In genomic region chr1:92961896-92962752, GRCh38 we compare ENCODE assay signal across 1 cellular context.
TF ChIP-seq lines count a peak whose summit lies in the region.

No MANE protein-coding gene starts in this region.

TF ChIP-seq in WTC11, 78 proteins besides CTCF, POLR2A, EP300 and RAD21 (continued from another document and continues in another):
- 0 out of 2 replicates have a peak, but pooled peaks have one; percentile 14 for TF ChIP-seq MYBL2 (CRISPR knock-in tag; IDR thresholded peaks at IDR 0.05)
- TF ChIP-seq ZNF425 (CRISPR knock-in tag; conservative IDR thresholded peaks at IDR 0.05) = no peak
- TF ChIP-seq ATF1 (CRISPR knock-in tag; IDR thresholded peaks at IDR 0.05) = no peak
- no peak for TF ChIP-seq ELF4 (CRISPR knock-in tag; IDR thresholded peaks at IDR 0.05; ENCODE audit: low read depth)
- TF ChIP-seq FOXJ3 (CRISPR knock-in tag; IDR thresholded peaks at IDR 0.05; ENCODE audit: borderline replicate concordance) = no peak
- TF ChIP-seq, protein P1, sequence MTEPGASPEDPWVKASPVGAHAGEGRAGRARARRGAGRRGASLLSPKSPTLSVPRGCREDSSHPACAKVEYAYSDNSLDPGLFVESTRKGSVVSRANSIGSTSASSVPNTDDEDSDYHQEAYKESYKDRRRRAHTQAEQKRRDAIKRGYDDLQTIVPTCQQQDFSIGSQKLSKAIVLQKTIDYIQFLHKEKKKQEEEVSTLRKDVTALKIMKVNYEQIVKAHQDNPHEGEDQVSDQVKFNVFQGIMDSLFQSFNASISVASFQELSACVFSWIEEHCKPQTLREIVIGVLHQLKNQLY (CRISPR knock-in tag; IDR thresholded peaks at IDR 0.05) = no peak
- TF ChIP-seq STAT6 (CRISPR knock-in tag; conservative IDR thresholded peaks at IDR 0.05; ENCODE audit: low read depth) = no peak
- no peak for TF ChIP-seq NFATC4 (CRISPR knock-in tag; IDR thresholded peaks at IDR 0.05)
- TF ChIP-seq NR3C1 (CRISPR knock-in tag; conservative IDR thresholded peaks at IDR 0.05; ENCODE audit: low read depth) = no peak
- no peak for TF ChIP-seq ERG (CRISPR knock-in tag; IDR thresholded peaks at IDR 0.05)
- no peak for TF ChIP-seq HMGA2 (CRISPR knock-in tag; IDR thresholded peaks at IDR 0.05)
- TF ChIP-seq ZNF416 (CRISPR knock-in tag; IDR thresholded peaks at IDR 0.05) = no peak
- TF ChIP-seq, protein P2, sequence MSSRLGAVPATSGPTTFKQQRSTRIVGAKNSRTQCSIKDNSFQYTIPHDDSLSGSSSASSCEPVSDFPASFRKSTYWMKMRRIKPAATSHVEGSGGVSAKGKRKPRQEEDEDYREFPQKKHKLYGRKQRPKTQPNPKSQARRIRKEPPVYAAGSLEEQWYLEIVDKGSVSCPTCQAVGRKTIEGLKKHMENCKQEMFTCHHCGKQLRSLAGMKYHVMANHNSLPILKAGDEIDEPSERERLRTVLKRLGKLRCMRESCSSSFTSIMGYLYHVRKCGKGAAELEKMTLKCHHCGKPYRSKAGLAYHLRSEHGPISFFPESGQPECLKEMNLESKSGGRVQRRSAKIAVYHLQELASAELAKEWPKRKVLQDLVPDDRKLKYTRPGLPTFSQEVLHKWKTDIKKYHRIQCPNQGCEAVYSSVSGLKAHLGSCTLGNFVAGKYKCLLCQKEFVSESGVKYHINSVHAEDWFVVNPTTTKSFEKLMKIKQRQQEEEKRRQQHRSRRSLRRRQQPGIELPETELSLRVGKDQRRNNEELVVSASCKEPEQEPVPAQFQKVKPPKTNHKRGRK (CRISPR knock-in tag; IDR thresholded peaks at IDR 0.05; ENCODE audit: borderline replicate concordance) = no peak
- 0 out of 2 replicates have a peak, but pooled peaks have one; percentile 54 for TF ChIP-seq ZNF138 (CRISPR knock-in tag; conservative IDR thresholded peaks at IDR 0.05)
- TF ChIP-seq SOX15 (CRISPR knock-in tag; IDR thresholded peaks at IDR 0.05) = no peak
- TF ChIP-seq, protein P3, sequence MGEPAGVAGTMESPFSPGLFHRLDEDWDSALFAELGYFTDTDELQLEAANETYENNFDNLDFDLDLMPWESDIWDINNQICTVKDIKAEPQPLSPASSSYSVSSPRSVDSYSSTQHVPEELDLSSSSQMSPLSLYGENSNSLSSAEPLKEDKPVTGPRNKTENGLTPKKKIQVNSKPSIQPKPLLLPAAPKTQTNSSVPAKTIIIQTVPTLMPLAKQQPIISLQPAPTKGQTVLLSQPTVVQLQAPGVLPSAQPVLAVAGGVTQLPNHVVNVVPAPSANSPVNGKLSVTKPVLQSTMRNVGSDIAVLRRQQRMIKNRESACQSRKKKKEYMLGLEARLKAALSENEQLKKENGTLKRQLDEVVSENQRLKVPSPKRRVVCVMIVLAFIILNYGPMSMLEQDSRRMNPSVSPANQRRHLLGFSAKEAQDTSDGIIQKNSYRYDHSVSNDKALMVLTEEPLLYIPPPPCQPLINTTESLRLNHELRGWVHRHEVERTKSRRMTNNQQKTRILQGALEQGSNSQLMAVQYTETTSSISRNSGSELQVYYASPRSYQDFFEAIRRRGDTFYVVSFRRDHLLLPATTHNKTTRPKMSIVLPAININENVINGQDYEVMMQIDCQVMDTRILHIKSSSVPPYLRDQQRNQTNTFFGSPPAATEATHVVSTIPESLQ (CRISPR knock-in tag; IDR thresholded peaks at IDR 0.05) = no peak
- TF ChIP-seq, protein P4, sequence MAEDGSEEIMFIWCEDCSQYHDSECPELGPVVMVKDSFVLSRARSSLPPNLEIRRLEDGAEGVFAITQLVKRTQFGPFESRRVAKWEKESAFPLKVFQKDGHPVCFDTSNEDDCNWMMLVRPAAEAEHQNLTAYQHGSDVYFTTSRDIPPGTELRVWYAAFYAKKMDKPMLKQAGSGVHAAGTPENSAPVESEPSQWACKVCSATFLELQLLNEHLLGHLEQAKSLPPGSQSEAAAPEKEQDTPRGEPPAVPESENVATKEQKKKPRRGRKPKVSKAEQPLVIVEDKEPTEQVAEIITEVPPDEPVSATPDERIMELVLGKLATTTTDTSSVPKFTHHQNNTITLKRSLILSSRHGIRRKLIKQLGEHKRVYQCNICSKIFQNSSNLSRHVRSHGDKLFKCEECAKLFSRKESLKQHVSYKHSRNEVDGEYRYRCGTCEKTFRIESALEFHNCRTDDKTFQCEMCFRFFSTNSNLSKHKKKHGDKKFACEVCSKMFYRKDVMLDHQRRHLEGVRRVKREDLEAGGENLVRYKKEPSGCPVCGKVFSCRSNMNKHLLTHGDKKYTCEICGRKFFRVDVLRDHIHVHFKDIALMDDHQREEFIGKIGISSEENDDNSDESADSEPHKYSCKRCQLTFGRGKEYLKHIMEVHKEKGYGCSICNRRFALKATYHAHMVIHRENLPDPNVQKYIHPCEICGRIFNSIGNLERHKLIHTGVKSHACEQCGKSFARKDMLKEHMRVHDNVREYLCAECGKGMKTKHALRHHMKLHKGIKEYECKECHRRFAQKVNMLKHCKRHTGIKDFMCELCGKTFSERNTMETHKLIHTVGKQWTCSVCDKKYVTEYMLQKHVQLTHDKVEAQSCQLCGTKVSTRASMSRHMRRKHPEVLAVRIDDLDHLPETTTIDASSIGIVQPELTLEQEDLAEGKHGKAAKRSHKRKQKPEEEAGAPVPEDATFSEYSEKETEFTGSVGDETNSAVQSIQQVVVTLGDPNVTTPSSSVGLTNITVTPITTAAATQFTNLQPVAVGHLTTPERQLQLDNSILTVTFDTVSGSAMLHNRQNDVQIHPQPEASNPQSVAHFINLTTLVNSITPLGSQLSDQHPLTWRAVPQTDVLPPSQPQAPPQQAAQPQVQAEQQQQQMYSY (CRISPR knock-in tag; IDR thresholded peaks at IDR 0.05) = no peak; the same call in 1 of the 2 replicates
- TF ChIP-seq CREB1 (CRISPR knock-in tag; IDR thresholded peaks at IDR 0.05) = no peak
- TF ChIP-seq RORB (CRISPR knock-in tag; IDR thresholded peaks at IDR 0.05) = no peak
- no peak for TF ChIP-seq JAZF1 (CRISPR knock-in tag; IDR thresholded peaks at IDR 0.05)
- TF ChIP-seq, protein P5, sequence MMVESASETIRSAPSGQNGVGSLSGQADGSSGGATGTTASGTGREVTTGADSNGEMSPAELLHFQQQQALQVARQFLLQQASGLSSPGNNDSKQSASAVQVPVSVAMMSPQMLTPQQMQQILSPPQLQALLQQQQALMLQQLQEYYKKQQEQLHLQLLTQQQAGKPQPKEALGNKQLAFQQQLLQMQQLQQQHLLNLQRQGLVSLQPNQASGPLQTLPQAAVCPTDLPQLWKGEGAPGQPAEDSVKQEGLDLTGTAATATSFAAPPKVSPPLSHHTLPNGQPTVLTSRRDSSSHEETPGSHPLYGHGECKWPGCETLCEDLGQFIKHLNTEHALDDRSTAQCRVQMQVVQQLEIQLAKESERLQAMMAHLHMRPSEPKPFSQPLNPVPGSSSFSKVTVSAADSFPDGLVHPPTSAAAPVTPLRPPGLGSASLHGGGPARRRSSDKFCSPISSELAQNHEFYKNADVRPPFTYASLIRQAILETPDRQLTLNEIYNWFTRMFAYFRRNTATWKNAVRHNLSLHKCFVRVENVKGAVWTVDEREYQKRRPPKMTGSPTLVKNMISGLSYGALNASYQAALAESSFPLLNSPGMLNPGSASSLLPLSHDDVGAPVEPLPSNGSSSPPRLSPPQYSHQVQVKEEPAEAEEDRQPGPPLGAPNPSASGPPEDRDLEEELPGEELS (CRISPR knock-in tag; IDR thresholded peaks at IDR 0.05) = peak; percentile 79; the same call in 1 of the 2 replicates
- TF ChIP-seq, protein P6, sequence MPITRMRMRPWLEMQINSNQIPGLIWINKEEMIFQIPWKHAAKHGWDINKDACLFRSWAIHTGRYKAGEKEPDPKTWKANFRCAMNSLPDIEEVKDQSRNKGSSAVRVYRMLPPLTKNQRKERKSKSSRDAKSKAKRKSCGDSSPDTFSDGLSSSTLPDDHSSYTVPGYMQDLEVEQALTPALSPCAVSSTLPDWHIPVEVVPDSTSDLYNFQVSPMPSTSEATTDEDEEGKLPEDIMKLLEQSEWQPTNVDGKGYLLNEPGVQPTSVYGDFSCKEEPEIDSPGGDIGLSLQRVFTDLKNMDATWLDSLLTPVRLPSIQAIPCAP (CRISPR knock-in tag; IDR thresholded peaks at IDR 0.05) = no peak
- TF ChIP-seq ATF2 (CRISPR knock-in tag; IDR thresholded peaks at IDR 0.05; ENCODE audit: borderline replicate concordance, low read depth) = no peak
- no peak for TF ChIP-seq GTF2I (CRISPR knock-in tag; conservative IDR thresholded peaks at IDR 0.05)
- TF ChIP-seq JUN (CRISPR knock-in tag; IDR thresholded peaks at IDR 0.05) = no peak
- TF ChIP-seq CBFB (CRISPR knock-in tag; IDR thresholded peaks at IDR 0.05; ENCODE audit: low read depth) = no peak
- TF ChIP-seq GRHL2 (CRISPR knock-in tag; IDR thresholded peaks at IDR 0.05; ENCODE audit: insufficient replicate concordance, severe bottlenecking) = no peak
- TF ChIP-seq, protein P7, sequence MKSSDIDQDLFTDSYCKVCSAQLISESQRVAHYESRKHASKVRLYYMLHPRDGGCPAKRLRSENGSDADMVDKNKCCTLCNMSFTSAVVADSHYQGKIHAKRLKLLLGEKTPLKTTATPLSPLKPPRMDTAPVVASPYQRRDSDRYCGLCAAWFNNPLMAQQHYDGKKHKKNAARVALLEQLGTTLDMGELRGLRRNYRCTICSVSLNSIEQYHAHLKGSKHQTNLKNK (CRISPR knock-in tag; IDR thresholded peaks at IDR 0.05) = no peak
- TF ChIP-seq ZNF232 (CRISPR knock-in tag; IDR thresholded peaks at IDR 0.05) = no peak
- TF ChIP-seq TEAD4 (CRISPR knock-in tag; IDR thresholded peaks at IDR 0.05) = no peak
- TF ChIP-seq FOXP1 (CRISPR knock-in tag; IDR thresholded peaks at IDR 0.05; ENCODE audit: borderline replicate concordance) = peak; percentile 11; the same call in 1 of the 2 replicates
- TF ChIP-seq KAT7 (CRISPR knock-in tag; IDR thresholded peaks at IDR 0.05; ENCODE audit: borderline replicate concordance) = no peak
- TF ChIP-seq ATF3 (CRISPR knock-in tag; conservative IDR thresholded peaks at IDR 0.05) = no peak
- no peak for TF ChIP-seq USF1 (CRISPR knock-in tag; IDR thresholded peaks at IDR 0.05)
